ENCODE assay signal across 35 cellular contexts in the genomic region with DNA sequence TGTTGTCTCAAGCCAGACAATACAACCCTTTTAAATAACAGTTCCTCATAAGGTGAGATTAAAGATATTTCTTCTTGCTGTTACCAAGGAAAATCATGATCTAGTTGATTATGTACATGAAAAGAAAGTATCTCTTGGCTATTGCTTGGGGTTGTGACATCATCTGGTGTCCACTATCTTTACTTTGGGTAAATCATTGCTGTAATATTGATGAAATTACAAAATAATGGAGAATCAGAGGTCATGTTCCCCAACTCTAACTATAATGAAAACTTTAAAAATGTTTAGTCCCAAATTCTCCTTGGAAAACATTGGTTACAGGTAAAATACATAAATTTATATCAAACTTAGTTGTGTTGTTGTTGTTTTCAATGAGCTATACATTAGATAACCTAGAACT.
A peak's percentile ranks its signal among the peaks of the same experiment; 100 is the strongest.
DNase-seq lines count a peak whose midpoint lies in the region; ATAC-seq, FAIRE-seq and TF ChIP-seq lines count a peak whose summit lies in the region.
"Had no signal": no experiment of that assay in that cellular context is flagged by ENCODE, and none has a peak within 500 bp of the region (broad histone marks: within the 10 kb centered on the region; RNA-seq: fewer than 3 reads in every experiment).

No MANE protein-coding gene starts in this region.

- no peaks in the 10 kb centered on the region for H3K36me3 ChIP-seq in liver (ENCODE audit: control insufficient read depth in 4 of 4, insufficient read depth in 3 of 4, low read depth in 1 of 4, low read length in 3 of 4)
- H3K36me3 ChIP-seq in HepG2 (replicated peaks in 1 of 2; ENCODE audit: control insufficient read depth in 1 of 2, insufficient read depth in 2 of 2, low read length in 2 of 2) = no peaks in the 10 kb centered on the region
- H3K36me3 ChIP-seq in right lobe of liver = no peaks in the 10 kb centered on the region
- no peaks in the 10 kb centered on the region for H3K36me3 ChIP-seq in neural progenitor cell
- no peaks in the 10 kb centered on the region for H3K36me3 ChIP-seq in body of pancreas (replicated peaks in 1 of 2; ENCODE audit: insufficient read depth in 1 of 2, low read depth in 2 of 2)
- H3K36me3 ChIP-seq: BE2C had no signal

- H3K4me1 ChIP-seq in liver (ENCODE audit: control insufficient read depth in 4 of 4, insufficient read depth in 4 of 4, low read length in 3 of 4) = peaks cover 4 to 35% (median 25%) of the 10 kb centered on the region in 4 donors
- no peaks in the 10 kb centered on the region for H3K4me1 ChIP-seq in HepG2 (ENCODE audit: insufficient read depth, low read length)
- H3K4me1 ChIP-seq in right lobe of liver = peaks cover 0 to 27% (median 11%) of the 10 kb centered on the region in 4 donors
- H3K4me1 ChIP-seq in neural progenitor cell = peaks cover 5% of the 10 kb centered on the region
- H3K4me1 ChIP-seq in body of pancreas = no peaks in the 10 kb centered on the region
- H3K4me1 ChIP-seq: BE2C, Caco-2 had no signal

- H4K20me1 ChIP-seq in HepG2 (ENCODE audit: insufficient read depth, low read length) (no peaks in the 10 kb centered on the region), neural progenitor cell (ENCODE audit: low read depth) (no peaks in the 10 kb centered on the region)

- no TSS peak for BruUV-seq in HepG2 (replicated peaks; lab: Mats Ljungman, UMichigan)

- TF ChIP-seq RAD21 in liver (IDR thresholded peaks at IDR 0.05) = peak; percentile 17 to 31
- no peak for TF ChIP-seq RAD21 in HepG2 (CRISPR knock-in tag; IDR thresholded peaks at IDR 0.05)

- no peak overlapping the region for H3K4me3 ChIP-seq in liver (ENCODE audit: low read depth in 1 of 3, low read length in 3 of 3)
- no peak overlapping the region for H3K4me3 ChIP-seq in HepG2 (replicated peaks in 1 of 3; ENCODE audit: insufficient read depth in 1 of 3, low read depth in 2 of 3, low read length in 3 of 3)
- no peak overlapping the region for H3K4me3 ChIP-seq in right lobe of liver
- no peak overlapping the region for H3K4me3 ChIP-seq in neural progenitor cell
- no peak overlapping the region for H3K4me3 ChIP-seq in body of pancreas
- H3K4me3 ChIP-seq: A549; BLaER1; BLaER1 treated with 17β-estradiol and CSF1 and Interleukin-3, amounts not matched to agents 10 nM and 100 nM had no signal

- H3K27ac ChIP-seq in liver (ENCODE audit: low read depth in 1 of 2, low read length in 2 of 2) = peak overlapping the region; percentile 66 to 69
- no peak overlapping the region for H3K27ac ChIP-seq in HepG2 (ENCODE audit: extremely low read length, insufficient read depth, low read length)
- peak overlapping the region; percentile 34 to 84 (median 78) for H3K27ac ChIP-seq in right lobe of liver
- H3K27ac ChIP-seq in neural progenitor cell = no peak overlapping the region
- no peak overlapping the region for H3K27ac ChIP-seq in body of pancreas
- H3K27ac ChIP-seq: 22Rv1; A549; BLaER1; BLaER1 treated with 17β-estradiol and CSF1 and Interleukin-3, amounts not matched to agents 10 nM and 100 nM; C4-2B had no signal

- no peaks in the 10 kb centered on the region for H3K9me3 Mint-ChIP-seq in neural progenitor cell
- H3K9me3 Mint-ChIP-seq: CD4-positive, alpha-beta T cell; CD8-positive, alpha-beta T cell had no signal

- no peaks in the 10 kb centered on the region for H3K27me3 ChIP-seq in liver (ENCODE audit: control insufficient read depth in 4 of 4, insufficient read depth in 4 of 4, low read length in 3 of 4)
- no peaks in the 10 kb centered on the region; a peak in 1 of 5 replicates for H3K27me3 ChIP-seq in HepG2 (ENCODE audit: control insufficient read depth in 1 of 2, insufficient read depth in 2 of 2, low read length in 2 of 2)
- no peaks in the 10 kb centered on the region for H3K27me3 ChIP-seq in right lobe of liver
- no peaks in the 10 kb centered on the region for H3K27me3 ChIP-seq in neural progenitor cell
- H3K27me3 ChIP-seq in body of pancreas = no peaks in the 10 kb centered on the region
- H3K27me3 ChIP-seq: BE2C; BLaER1; BLaER1 treated with 17β-estradiol and CSF1 and Interleukin-3, amounts not matched to agents 10 nM and 100 nM had no signal

- intact Hi-C loops in HepG2 (cut with micrococcal nuclease; ENCODE audit: unreplicated experiment) = no loop called here
- intact Hi-C loops in right lobe of liver (cut with DNase I) = no loop called here
- intact Hi-C loops in body of pancreas (cut with DNase I) = no loop called here

- TF ChIP-seq EP300 in HepG2 (IDR thresholded peaks at IDR 0.05; ENCODE audit: low read depth in 2 of 2, low read length in 2 of 2) (no peak), HepG2 (CRISPR knock-in tag; IDR thresholded peaks at IDR 0.05; ENCODE audit: borderline replicate concordance) (no peak)

- CTCF ChIA-PET in HepG2 (lab: Yijun Ruan, JAX; ENCODE audit: low intra/inter-chr PET ratio, low total read pairs) = no interaction called here

- H3K27ac Mint-ChIP-seq in neural progenitor cell = no peak overlapping the region
- H3K27ac Mint-ChIP-seq: B cell; CD14-positive monocyte; CD4-positive, alpha-beta memory T cell; CD4-positive, alpha-beta T cell; CD4-positive, CD25-positive, alpha-beta regulatory T cell; CD8-positive, alpha-beta memory T cell; CD8-positive, alpha-beta T cell had no signal

- peaks cover 26% of the 10 kb centered on the region for H3K4me1 Mint-ChIP-seq in neural progenitor cell
- H3K4me1 Mint-ChIP-seq: CD14-positive monocyte; CD4-positive, alpha-beta memory T cell; CD4-positive, CD25-positive, alpha-beta regulatory T cell; CD8-positive, alpha-beta memory T cell had no signal

- H3K9me3 ChIP-seq in liver (ENCODE audit: control insufficient read depth in 4 of 4, low read length in 3 of 4) (no peaks in the 10 kb centered on the region), HepG2 (ENCODE audit: low read length) (peaks cover 15% of the 10 kb centered on the region), right lobe of liver (no peaks in the 10 kb centered on the region), neural progenitor cell (ENCODE audit: low read depth) (no peaks in the 10 kb centered on the region), body of pancreas (no peaks in the 10 kb centered on the region)
- H3K9me3 ChIP-seq: A549; BE2C; BLaER1; BLaER1 treated with 17β-estradiol and CSF1 and Interleukin-3, amounts not matched to agents 10 nM and 100 nM; Caco-2 had no signal

- peaks cover 2% of the 10 kb centered on the region for H3K27me3 Mint-ChIP-seq in neural progenitor cell (ENCODE audit: insufficient read depth, low read depth)
- H3K27me3 Mint-ChIP-seq: B cell; CD4-positive, alpha-beta memory T cell; CD4-positive, alpha-beta T cell; CD4-positive, CD25-positive, alpha-beta regulatory T cell; CD8-positive, alpha-beta memory T cell had no signal

- no peak overlapping the region for H3K4me2 ChIP-seq in HepG2 (ENCODE audit: low read depth, low read length)
- H3K4me2 ChIP-seq in neural progenitor cell = no peak overlapping the region
- H3K4me2 ChIP-seq: A549; BLaER1; BLaER1 treated with 17β-estradiol and CSF1 and Interleukin-3, amounts not matched to agents 10 nM and 100 nM had no signal

- ATAC-seq in HepG2 = no peak
- peak; percentile 62 for ATAC-seq in left lobe of liver
- ATAC-seq in right lobe of liver = peak; percentile 72 to 83 (median 74)
- no peak for ATAC-seq in body of pancreas
- ATAC-seq: A549; CD8-positive, alpha-beta T cell had no signal

- DNase-seq in HepG2 (ENCODE audit: low spot score) (no peak), left lobe of liver (ENCODE audit: low spot score) (no peak), right lobe of liver (no peak), neural progenitor cell (ENCODE audit: low spot score) (no peak), H54 (ENCODE audit: insufficient read length, low spot score) (no peak), germinal center (ENCODE audit: low spot score) (no peak), body of pancreas (no peak)
- DNase-seq: 8988T; ACHN; AML-193; BE2C; C1 segment of cervical spinal cord; Caco-2; Calu3; CD4-positive, alpha-beta memory T cell; CD4-positive, alpha-beta T cell; CD4-positive, CD25-positive, alpha-beta regulatory T cell; CD8-positive, alpha-beta memory T cell; CD8-positive, alpha-beta T cell; COR-L47; DMS 273 treated with DMSO at 0.1 percent for 48 hours; DMS153; DMS53; DND-41; EL had no signal

- no peak overlapping the region for H2AFZ ChIP-seq in HepG2 (ENCODE audit: low read length)
- peak overlapping the region; percentile 48 for H2AFZ ChIP-seq in neural progenitor cell (replicated peaks)

- no peak overlapping the region for H3K4me3 Mint-ChIP-seq in neural progenitor cell
- H3K4me3 Mint-ChIP-seq: B cell; CD14-positive monocyte; CD4-positive, alpha-beta memory T cell; CD4-positive, alpha-beta T cell; CD4-positive, CD25-positive, alpha-beta regulatory T cell; CD8-positive, alpha-beta memory T cell; CD8-positive, alpha-beta T cell had no signal

- in situ Hi-C loops in HepG2 (cut with HindIII; ENCODE audit: extremely low pct_ligation_motif_present, low pct_unique_long_range_greater_than_20kb) = no loop called here

- FAIRE-seq in HepG2 (lab: Jason Lieb, UNC) = no peak
- no peak for FAIRE-seq in H54 (lab: Jason Lieb, UNC)
- FAIRE-seq: A204.1, A549, D721Med had no signal

- TF ChIP-seq CTCF in liver (IDR thresholded peaks at IDR 0.05; ENCODE audit: low read depth, low read length, missing input control) (no peak), HepG2 (CRISPR knock-in tag; IDR thresholded peaks at IDR 0.05) (no peak), right lobe of liver (IDR thresholded peaks at IDR 0.05) (no peak), neural progenitor cell (IDR thresholded peaks at IDR 0.05) (no peak), body of pancreas (IDR thresholded peaks at IDR 0.05) (no peak)

- no peaks in the 10 kb centered on the region for H3K79me2 ChIP-seq in HepG2 (ENCODE audit: insufficient read depth, low read length)
- no peaks in the 10 kb centered on the region for H3K79me2 ChIP-seq in neural progenitor cell (ENCODE audit: low read depth)

- H3K9ac ChIP-seq in liver (ENCODE audit: low read depth in 1 of 2, low read length in 2 of 2) (no peak overlapping the region), HepG2 (ENCODE audit: insufficient read depth, low read depth, low read length) (no peak overlapping the region), neural progenitor cell (no peak overlapping the region)
- H3K9ac ChIP-seq: BLaER1; BLaER1 treated with 17β-estradiol and CSF1 and Interleukin-3, amounts not matched to agents 10 nM and 100 nM had no signal

- POLR2A ChIA-PET in HepG2 (lab: Yijun Ruan, JAX) = no interaction called here

- TF ChIP-seq POLR2A in HepG2 (IDR thresholded peaks at IDR 0.05; ENCODE audit: insufficient read depth in 1 of 2, low read depth in 2 of 2, low read length in 2 of 2) (no peak), right lobe of liver (IDR thresholded peaks at IDR 0.05) (no peak), H54 (IDR thresholded peaks at IDR 0.05; ENCODE audit: low read depth, low read length) (no peak), body of pancreas (IDR thresholded peaks at IDR 0.05) (no peak)

- H3F3A ChIP-seq in neural progenitor cell (ENCODE audit: low read depth) = no peaks in the 10 kb centered on the region

- no peaks in the 10 kb centered on the region for H3K36me3 Mint-ChIP-seq in neural progenitor cell
- H3K36me3 Mint-ChIP-seq: CD14-positive monocyte; CD4-positive, alpha-beta memory T cell; CD4-positive, CD25-positive, alpha-beta regulatory T cell; CD8-positive, alpha-beta memory T cell; CD8-positive, alpha-beta T cell had no signal

TF ChIP-seq in liver, 16 proteins besides CTCF, POLR2A, EP300 and RAD21 (continues in another document):
- TF ChIP-seq FOXA1 (IDR thresholded peaks at IDR 0.05) (peak; percentile 64), FOXA2 (IDR thresholded peaks at IDR 0.05) (peak; percentile 77)

TF ChIP-seq in HepG2, 621 proteins besides CTCF, POLR2A, EP300 and RAD21 (continues in another document):
- TF ChIP-seq FOXJ3 (CRISPR knock-in tag; IDR thresholded peaks at IDR 0.05; ENCODE audit: borderline replicate concordance) = no peak

Comparison
In these comparisons a context has a peak if more than half of its experiments do, and no peak if none do; other contexts are left out.
1. H3K27ac ChIP-seq: peak in liver (2 of 2) and right lobe of liver (3 of 3); none in HepG2 (single experiment), neural progenitor cell (single experiment) and body of pancreas (0 of 4).
2. ATAC-seq: peak in left lobe of liver (single experiment) and right lobe of liver (4 of 4); none in HepG2 (single experiment) and body of pancreas (single experiment).